Comparison of ENCODE assay signal across 14 cellular contexts in genomic region chr3:15633159-15633558, GRCh38. TPM values are rescaled to one million over a fixed set of nuclear protein-coding genes. Genes with fewer than 3 reads are reported as not detected.
DNase-seq lines count a peak whose midpoint lies in the region; ATAC-seq, FAIRE-seq and TF ChIP-seq lines count a peak whose summit lies in the region.
"Had no signal": no experiment of that assay in that cellular context is flagged by ENCODE, and none has a peak within 500 bp of the region (broad histone marks: within the 10 kb centered on the region; RNA-seq: fewer than 3 reads in every experiment).

No MANE protein-coding gene starts in this region.

- H2AFZ ChIP-seq in endothelial cell of umbilical vein (ENCODE audit: low read depth, low read length) (no peak overlapping the region), Karpas-422 (ENCODE audit: low read length) (no peak overlapping the region)

- intact Hi-C loops in endothelial cell of umbilical vein (cut with micrococcal nuclease), result loop anchor here (10.0 kb wide), 1 partner anchor 338 kb away; no protein-coding TSS in a partner anchor

- H4K20me1 ChIP-seq in endothelial cell of umbilical vein (replicated peaks; ENCODE audit: control insufficient read depth, extremely low read depth, insufficient read depth, low read length) (no peaks in the 10 kb centered on the region), Karpas-422 (ENCODE audit: insufficient read depth, low read depth, low read length) (no peaks in the 10 kb centered on the region)

- no TSS peak for BruUV-seq in endothelial cell of umbilical vein (replicated peaks; lab: Mats Ljungman, UMichigan)

- no peaks in the 10 kb centered on the region for H3K79me2 ChIP-seq in endothelial cell of umbilical vein (ENCODE audit: control insufficient read depth, insufficient read depth, low read length)
- no peaks in the 10 kb centered on the region for H3K79me2 ChIP-seq in Karpas-422 (ENCODE audit: low read length)

- H3K9ac ChIP-seq in HUES64 (ENCODE audit: low read depth, low read length) (no peak overlapping the region; the same call in 1 of the 2 replicates), endothelial cell of umbilical vein (replicated peaks; ENCODE audit: extremely low read depth, insufficient read depth, low read length) (no peak overlapping the region), skeletal muscle tissue (ENCODE audit: low read depth in 1 of 3, low read length in 3 of 3) (no peak overlapping the region), Karpas-422 (ENCODE audit: low read length) (no peak overlapping the region)

- no peak for FAIRE-seq in endothelial cell of umbilical vein (lab: Jason Lieb, UNC)

- H3K9me2 ChIP-seq in Karpas-422 (replicated peaks; ENCODE audit: insufficient read depth, low read length), result no peaks in the 10 kb centered on the region

- TF ChIP-seq CTCF in endothelial cell of umbilical vein (IDR thresholded peaks at IDR 0.05; ENCODE audit: extremely low read depth in 1 of 2, insufficient read depth in 1 of 2, low read depth in 1 of 2, low read length in 2 of 2), result no peak

- H3K27me3 ChIP-seq in HUES64 (ENCODE audit: insufficient read depth, low read length) (no peaks in the 10 kb centered on the region), endothelial cell of umbilical vein (ENCODE audit: control insufficient read depth in 2 of 2, insufficient read depth in 2 of 2, low read length in 2 of 2) (no peaks in the 10 kb centered on the region), skeletal muscle tissue (ENCODE audit: control insufficient read depth in 3 of 3, insufficient read depth in 3 of 3, low read length in 3 of 3) (no peaks in the 10 kb centered on the region), Karpas-422 (ENCODE audit: low read length) (no peaks in the 10 kb centered on the region)
- H3K27me3 ChIP-seq: body of pancreas, spleen had no signal

- no peak for ATAC-seq in GM19397 (IDR thresholded peaks at IDR 0.05; ENCODE audit: unreplicated experiment)
- ATAC-seq in HG02678 (IDR thresholded peaks at IDR 0.05; ENCODE audit: unreplicated experiment), result no peak
- ATAC-seq: body of pancreas, esophagus mucosa had no signal

- H3K9me1 ChIP-seq in endothelial cell of umbilical vein (replicated peaks; ENCODE audit: control insufficient read depth, extremely low read depth, insufficient read depth, low read length), result no peaks in the 10 kb centered on the region

- H3K9me3 ChIP-seq in HUES64 (ENCODE audit: insufficient read depth, low read depth, low read length) (no peaks in the 10 kb centered on the region), endothelial cell of umbilical vein (replicated peaks; ENCODE audit: control insufficient read depth, insufficient read depth, low read length) (no peaks in the 10 kb centered on the region), skeletal muscle tissue (ENCODE audit: control insufficient read depth in 3 of 3, low read length in 3 of 3) (no peaks in the 10 kb centered on the region), Karpas-422 (ENCODE audit: low read length) (no peaks in the 10 kb centered on the region)
- H3K9me3 ChIP-seq: body of pancreas, spleen had no signal

- WGBS in HUES64, result 42% methylated on average over 4 of the region's 5 CpGs

- H3K36me3 ChIP-seq in HUES64 (ENCODE audit: insufficient read depth, low read length) (no peaks in the 10 kb centered on the region; the same call in 1 of the 2 replicates), endothelial cell of umbilical vein (ENCODE audit: control insufficient read depth in 2 of 2, extremely low read depth in 1 of 2, insufficient read depth in 2 of 2, low read length in 2 of 2) (no peaks in the 10 kb centered on the region), skeletal muscle tissue (ENCODE audit: control insufficient read depth in 3 of 3, insufficient read depth in 3 of 3, low read length in 3 of 3) (no peaks in the 10 kb centered on the region), Karpas-422 (ENCODE audit: insufficient read depth, low read length) (no peaks in the 10 kb centered on the region)

- H3K27ac ChIP-seq in HUES64 (ENCODE audit: low read depth, low read length) (peak overlapping the region; percentile 80; the same call in 1 of the 2 replicates), endothelial cell of umbilical vein (ENCODE audit: insufficient read depth, low read depth, low read length) (peak overlapping the region; percentile 93), skeletal muscle tissue (ENCODE audit: low read depth, low read length) (peak overlapping the region; percentile 90), Karpas-422 (ENCODE audit: low read length) (no peak overlapping the region)

- H3K4me3 ChIP-seq in HUES64 (ENCODE audit: low read length) (no peak overlapping the region), endothelial cell of umbilical vein (replicated peaks in 1 of 3; ENCODE audit: insufficient read depth in 1 of 3, low read depth in 1 of 3, low read length in 3 of 3) (no peak overlapping the region), skeletal muscle tissue (ENCODE audit: low read length in 3 of 3) (no peak overlapping the region), Karpas-422 (ENCODE audit: low read length) (no peak overlapping the region)
- H3K4me3 ChIP-seq: body of pancreas, spleen had no signal

- peaks cover 62% of the 10 kb centered on the region for H3K4me1 ChIP-seq in HUES64 (ENCODE audit: insufficient read depth, low read length)
- peaks cover 77% of the 10 kb centered on the region for H3K4me1 ChIP-seq in endothelial cell of umbilical vein (ENCODE audit: control insufficient read depth, extremely low read depth, insufficient read depth, low read length)
- H3K4me1 ChIP-seq in skeletal muscle tissue (ENCODE audit: control insufficient read depth in 3 of 3, insufficient read depth in 3 of 3, low read length in 3 of 3), result peaks cover 56 to 71% (median 61%) of the 10 kb centered on the region in 3 donors
- H3K4me1 ChIP-seq in Karpas-422 (ENCODE audit: low read length), result peaks cover 26% of the 10 kb centered on the region

- CTCF ChIA-PET in endothelial cell of umbilical vein (lab: Charles Lee), result no interaction called here

- H3K4me2 ChIP-seq in endothelial cell of umbilical vein (ENCODE audit: insufficient read depth, low read length), result no peak overlapping the region
- H3K4me2 ChIP-seq in Karpas-422 (ENCODE audit: low read depth, low read length, poor library complexity, severe bottlenecking), result no peak overlapping the region

- DNase-seq in NCI-H69 (lab: John Stamatoyannopoulos, UW) (peak; percentile 86), endothelial cell of umbilical vein (ENCODE audit: low read depth, low spot score) (no peak), Karpas-422 (no peak), dedifferentiated amniotic fluid mesenchymal stem cell (ENCODE audit: extremely low spot score) (no peak)
- DNase-seq: body of pancreas, DMS153, MM.1S, spleen, T-helper 9 cell had no signal

- POLR2A ChIA-PET in endothelial cell of umbilical vein (lab: Charles Lee), result interaction anchor here (3.8 kb wide), 1 partner anchor 14 kb away, joined by 21 read pairs; no protein-coding TSS in a partner anchor

- dilution Hi-C loops in endothelial cell of umbilical vein (cut with MboI; ENCODE audit: extremely low pct_ligation_motif_present, low sequenced_read_pairs), result loop anchor here (25.0 kb wide), 1 partner anchor 429 kb away; no protein-coding TSS in a partner anchor

- TF ChIP-seq POLR2A in endothelial cell of umbilical vein (IDR thresholded peaks at IDR 0.05; ENCODE audit: low read depth, low read length), result no peak

TF ChIP-seq in endothelial cell of umbilical vein, 7 proteins besides CTCF, POLR2A, EP300 and RAD21:
- TF ChIP-seq MYC (IDR thresholded peaks at IDR 0.05; ENCODE audit: low read depth, low read length) (no peak), GATA2 (IDR thresholded peaks at IDR 0.05; ENCODE audit: insufficient read depth, insufficient read length, low read depth, low read length) (no peak), EZH2 (IDR thresholded peaks at IDR 0.05; ENCODE audit: borderline replicate concordance, low read depth, low read length, severe bottlenecking) (no peak), POLR2AphosphoS5 (IDR thresholded peaks at IDR 0.05; ENCODE audit: insufficient read depth, low read depth, low read length) (no peak), MAX (IDR thresholded peaks at IDR 0.05; ENCODE audit: insufficient read depth, insufficient read length) (no peak), JUN (IDR thresholded peaks at IDR 0.05; ENCODE audit: borderline replicate concordance, insufficient read depth, insufficient read length, low read depth) (no peak), FOS (IDR thresholded peaks at IDR 0.05; ENCODE audit: borderline replicate concordance, insufficient read depth, low read length) (no peak)

RNA-seq across cellular contexts. Expression of gene BTD, which starts 31.6 kb away (rescaled TPM):
- 13.7 TPM for polyA plus RNA-seq in HUES64 (2013, experiment 1 of 2)
- 15.6 TPM for polyA plus RNA-seq in HUES64 (2013, experiment 2 of 2)
- total RNA-seq in endothelial cell of umbilical vein (18.7 and 20.3 TPM in 2 replicates), skeletal muscle tissue (23.0 TPM)
- 27.1 and 32.2 TPM in 2 replicates for polyA plus RNA-seq in endothelial cell of umbilical vein
- 24.7 and 26.8 TPM in 2 replicates for polyA plus RNA-seq in endothelial cell of umbilical vein (2011; cell fraction: cytosol; rRNA removed)
- 22.9 and 23.5 TPM in 2 replicates for polyA plus RNA-seq in endothelial cell of umbilical vein (2011; cell fraction: nucleus; rRNA removed)
- polyA plus RNA-seq in endothelial cell of umbilical vein (2012), result 15.7 and 17.1 TPM in 2 replicates
- 48.8 and 59.8 TPM in 2 replicates for polyA minus RNA-seq in endothelial cell of umbilical vein
- polyA minus RNA-seq in endothelial cell of umbilical vein (2011; cell fraction: cytosol; rRNA and poly(A)+ RNA removed), result 12.0 TPM
- polyA minus RNA-seq in endothelial cell of umbilical vein (2011; cell fraction: nucleus; rRNA and poly(A)+ RNA removed), result 26.5 and 38.8 TPM in 2 replicates
- total RNA-seq in Karpas-422 (2014; rRNA removed; shearing (Covaris generic); ENCODE audit: low replicate concordance), result 5.2 and 7.1 TPM in 2 replicates

RNA-seq across cellular contexts. Expression of gene HACL1, which starts 31.8 kb away (rescaled TPM):
- polyA plus RNA-seq in HUES64 (2013, experiment 1 of 2), result 32.0 TPM
- 33.8 TPM for polyA plus RNA-seq in HUES64 (2013, experiment 2 of 2)
- 27.4 and 29.9 TPM in 2 replicates for total RNA-seq in endothelial cell of umbilical vein
- polyA plus RNA-seq in endothelial cell of umbilical vein, result 14.4 and 16.5 TPM in 2 replicates
- 19.0 and 19.5 TPM in 2 replicates for polyA plus RNA-seq in endothelial cell of umbilical vein (2011; cell fraction: cytosol; rRNA removed)
- 36.6 and 37.8 TPM in 2 replicates for polyA plus RNA-seq in endothelial cell of umbilical vein (2011; cell fraction: nucleus; rRNA removed)
- polyA plus RNA-seq in endothelial cell of umbilical vein (2012), result 18.1 and 24.8 TPM in 2 replicates
- polyA minus RNA-seq in endothelial cell of umbilical vein, result 84.9 and 93.4 TPM in 2 replicates
- 17.7 TPM for polyA minus RNA-seq in endothelial cell of umbilical vein (2011; cell fraction: cytosol; rRNA and poly(A)+ RNA removed)
- polyA minus RNA-seq in endothelial cell of umbilical vein (2011; cell fraction: nucleus; rRNA and poly(A)+ RNA removed), result 96.8 and 111 TPM in 2 replicates
- 16.7 TPM for total RNA-seq in skeletal muscle tissue
- 52.7 and 58.9 TPM in 2 replicates for total RNA-seq in Karpas-422 (2014; rRNA removed; shearing (Covaris generic); ENCODE audit: low replicate concordance)
